2 cellular contexts compared by ENCODE assay signal in genomic region chr6:52361347-52361944, GRCh38.
TF ChIP-seq lines count a peak whose summit lies in the region.

No MANE protein-coding gene starts in this region.

TF ChIP-seq in SK-N-SH, 30 proteins besides CTCF, POLR2A, EP300 and RAD21 (continued from another document):
- TF ChIP-seq, protein P1, sequence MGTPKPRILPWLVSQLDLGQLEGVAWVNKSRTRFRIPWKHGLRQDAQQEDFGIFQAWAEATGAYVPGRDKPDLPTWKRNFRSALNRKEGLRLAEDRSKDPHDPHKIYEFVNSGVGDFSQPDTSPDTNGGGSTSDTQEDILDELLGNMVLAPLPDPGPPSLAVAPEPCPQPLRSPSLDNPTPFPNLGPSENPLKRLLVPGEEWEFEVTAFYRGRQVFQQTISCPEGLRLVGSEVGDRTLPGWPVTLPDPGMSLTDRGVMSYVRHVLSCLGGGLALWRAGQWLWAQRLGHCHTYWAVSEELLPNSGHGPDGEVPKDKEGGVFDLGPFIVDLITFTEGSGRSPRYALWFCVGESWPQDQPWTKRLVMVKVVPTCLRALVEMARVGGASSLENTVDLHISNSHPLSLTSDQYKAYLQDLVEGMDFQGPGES (IDR thresholded peaks at IDR 0.05; ENCODE audit: low read depth, low read length): no peak
- no peak for TF ChIP-seq JUND (IDR thresholded peaks at IDR 0.05)

TF ChIP-seq in SK-N-SH treated with all-trans-retinoic acid at 6 μM for 48 hours, 23 proteins besides CTCF, POLR2A, EP300 and RAD21 (continued from another document):
- TF ChIP-seq, protein P2, sequence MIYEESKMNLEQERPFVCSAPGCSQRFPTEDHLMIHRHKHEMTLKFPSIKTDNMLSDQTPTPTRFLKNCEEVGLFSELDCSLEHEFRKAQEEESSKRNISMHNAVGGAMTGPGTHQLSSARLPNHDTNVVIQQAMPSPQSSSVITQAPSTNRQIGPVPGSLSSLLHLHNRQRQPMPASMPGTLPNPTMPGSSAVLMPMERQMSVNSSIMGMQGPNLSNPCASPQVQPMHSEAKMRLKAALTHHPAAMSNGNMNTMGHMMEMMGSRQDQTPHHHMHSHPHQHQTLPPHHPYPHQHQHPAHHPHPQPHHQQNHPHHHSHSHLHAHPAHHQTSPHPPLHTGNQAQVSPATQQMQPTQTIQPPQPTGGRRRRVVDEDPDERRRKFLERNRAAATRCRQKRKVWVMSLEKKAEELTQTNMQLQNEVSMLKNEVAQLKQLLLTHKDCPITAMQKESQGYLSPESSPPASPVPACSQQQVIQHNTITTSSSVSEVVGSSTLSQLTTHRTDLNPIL (CRISPR knock-in tag; IDR thresholded peaks at IDR 0.05; ENCODE audit: low read depth): no peak
- TF ChIP-seq ARNTL (CRISPR knock-in tag; IDR thresholded peaks at IDR 0.05; ENCODE audit: borderline replicate concordance, low read depth): no peak
- TF ChIP-seq TCF4 (CRISPR knock-in tag; IDR thresholded peaks at IDR 0.05; ENCODE audit: borderline replicate concordance): no peak
- TF ChIP-seq ZFP30 (CRISPR knock-in tag; IDR thresholded peaks at IDR 0.05): no peak
- TF ChIP-seq ESRRG (CRISPR knock-in tag; IDR thresholded peaks at IDR 0.05): no peak
- no peak for TF ChIP-seq ZNF70 (CRISPR knock-in tag; IDR thresholded peaks at IDR 0.05)
- no peak for TF ChIP-seq RARB (CRISPR knock-in tag; IDR thresholded peaks at IDR 0.05)
- no peak for TF ChIP-seq PPARA (CRISPR knock-in tag; IDR thresholded peaks at IDR 0.05; ENCODE audit: borderline replicate concordance)
